In genomic region chr14:74620923-74621322, GRCh38 we compare ENCODE assay signal across 20 cellular contexts. TPM values are rescaled to one million over a fixed set of nuclear protein-coding genes. Genes with fewer than 3 reads are reported as not detected.
DNase-seq lines count a peak whose midpoint lies in the region; ATAC-seq, FAIRE-seq and TF ChIP-seq lines count a peak whose summit lies in the region.
"Had no signal": no experiment of that assay in that cellular context is flagged by ENCODE, and none has a peak within 500 bp of the region (broad histone marks: within the 10 kb centered on the region; RNA-seq: fewer than 3 reads in every experiment).

No MANE protein-coding gene starts in this region.

- H3K4me3 ChIP-seq in right atrium auricular region (no peak overlapping the region), K562 (no peak overlapping the region), lung (no peak overlapping the region), thoracic aorta (no peak overlapping the region), Caco-2 (ENCODE audit: low read depth, low read length) (no peak overlapping the region)
- H3K4me3 ChIP-seq: SK-N-MC had no signal

- BruUV-seq in K562 (replicated peaks; lab: Mats Ljungman, UMichigan) (no TSS peak), Caco-2 (replicated peaks; lab: Mats Ljungman, UMichigan) (no TSS peak)

- H3K9me3 Mint-ChIP-seq in Caco-2 (ENCODE audit: unreplicated experiment), result no peaks in the 10 kb centered on the region
- H3K9me3 Mint-ChIP-seq: activated naive CD8-positive, alpha-beta T cell treated with anti-CD3 and anti-CD28 coated beads, Interleukin-2, amount 50 U/mL, for 24 hours; activated T-cell treated with anti-CD3 and anti-CD28 coated beads, Interleukin-2, amount 50 U/mL, for 24 hours had no signal

- ATAC-seq in left ventricle myocardium superior (no peak), K562 (no peak), lung (ENCODE audit: insufficient read depth, low FRiP score) (no peak), thoracic aorta (ENCODE audit: insufficient number of reproducible peaks, low FRiP score, low read depth) (no peak), HG03280 (IDR thresholded peaks at IDR 0.05; ENCODE audit: unreplicated experiment) (no peak)

- H3K9me1 ChIP-seq in K562 (ENCODE audit: control insufficient read depth, insufficient read depth, low read length), result no peaks in the 10 kb centered on the region

- DNase-seq in right atrium auricular region (ENCODE audit: low spot score), result no peak
- DNase-seq in left ventricle myocardium superior, result no peak
- DNase-seq in K562 (ENCODE audit: extremely low read depth in 1 of 4, low spot score in 3 of 4), result no peak
- DNase-seq in lung (ENCODE audit: low spot score), result no peak
- no peak for DNase-seq in thoracic aorta (ENCODE audit: low spot score)
- no peak for DNase-seq in SIG-M5 treated with dmso at 0.1 percent for 504 hours (lab: John Stamatoyannopoulos, UW; ENCODE audit: unreplicated experiment)
- DNase-seq in Caco-2, result no peak
- DNase-seq: activated CD4-positive, alpha-beta T cell treated with anti-CD3 and anti-CD28 coated beads, Interleukin-2, amount 50 U/mL, for 1 hour; midbrain; NCI-H187 treated with DMSO at 0.1 percent for 48 hours; occipital lobe; small intestine had no signal

- in situ Hi-C loops in K562 (cut with MboI), result no loop called here

- no peak overlapping the region for H3K9ac ChIP-seq in K562 (ENCODE audit: insufficient read depth in 1 of 2, low read depth in 2 of 2, low read length in 2 of 2)

- no peaks in the 10 kb centered on the region for H3K79me2 ChIP-seq in K562 (ENCODE audit: control insufficient read depth, insufficient read depth, low read length)

- H4K20me1 ChIP-seq in K562 (replicated peaks; ENCODE audit: control insufficient read depth, insufficient read depth, low read length), result no peaks in the 10 kb centered on the region

- H3K4me1 ChIP-seq in right atrium auricular region (peaks cover 0 to 50% of the 10 kb centered on the region in 2 donors), K562 (replicated peaks in 1 of 2; ENCODE audit: control insufficient read depth in 2 of 2, insufficient read depth in 2 of 2, low read length in 2 of 2) (peaks cover 26 to 35% of the 10 kb centered on the region in 2 experiments), lung (ENCODE audit: control insufficient read depth in 2 of 2, insufficient read depth in 2 of 2, low read length in 2 of 2) (peaks cover 0 to 9% of the 10 kb centered on the region in 2 donors), thoracic aorta (ENCODE audit: control insufficient read depth in 1 of 2, low read depth in 2 of 2) (peaks cover 41 to 55% of the 10 kb centered on the region in 2 donors), Caco-2 (peaks cover 33% of the 10 kb centered on the region)

- peaks cover 1% of the 10 kb centered on the region for H3K27me3 Mint-ChIP-seq in Caco-2 (ENCODE audit: insufficient read depth, unreplicated experiment)

- H3K27me3 ChIP-seq in right atrium auricular region (no peaks in the 10 kb centered on the region), K562 (ENCODE audit: control insufficient read depth in 2 of 2, insufficient read depth in 2 of 2, low read length in 2 of 2) (no peaks in the 10 kb centered on the region), lung (ENCODE audit: control insufficient read depth, insufficient read depth) (no peaks in the 10 kb centered on the region), thoracic aorta (replicated peaks; ENCODE audit: insufficient read depth) (no peaks in the 10 kb centered on the region), Caco-2 (replicated peaks; ENCODE audit: control insufficient read depth, insufficient read depth, low read length) (no peaks in the 10 kb centered on the region)

- intact Hi-C loops in left ventricle myocardium superior (cut with micrococcal nuclease), result no loop called here
- intact Hi-C loops in K562 (cut with micrococcal nuclease), result no loop called here
- intact Hi-C loops in Caco-2 (cut with micrococcal nuclease; ENCODE audit: unreplicated experiment), result no loop called here

- H3K36me3 ChIP-seq in right atrium auricular region (no peaks in the 10 kb centered on the region), K562 (ENCODE audit: control insufficient read depth, insufficient read depth, low read length) (no peaks in the 10 kb centered on the region), lung (ENCODE audit: control insufficient read depth in 2 of 2, insufficient read depth in 2 of 2, low read length in 2 of 2) (no peaks in the 10 kb centered on the region), thoracic aorta (no peaks in the 10 kb centered on the region), Caco-2 (ENCODE audit: control insufficient read depth, insufficient read depth, low read length) (no peaks in the 10 kb centered on the region)

- H3K27ac Mint-ChIP-seq in Caco-2 (ENCODE audit: unreplicated experiment), result no peak overlapping the region

- CTCF ChIA-PET in K562 (lab: Yijun Ruan, JAX; ENCODE audit: low intra/inter-chr PET ratio) (no interaction called here), Caco-2 (lab: Charles Lee) (interaction anchor here (1.0 to 4.6 kb wide), 2 partner anchors 9 to 12 kb away, joined by 5 to 23 read pairs; partner anchors contain the start of gene LTBP2)

- H3K9me3 ChIP-seq in right atrium auricular region (no peaks in the 10 kb centered on the region), K562 (replicated peaks; ENCODE audit: control insufficient read depth, insufficient read depth, low read depth, low read length) (no peaks in the 10 kb centered on the region), lung (ENCODE audit: control insufficient read depth in 2 of 2, insufficient read depth in 1 of 2, low read length in 1 of 2) (no peaks in the 10 kb centered on the region), thoracic aorta (no peaks in the 10 kb centered on the region), Caco-2 (no peaks in the 10 kb centered on the region)

- peak overlapping the region; percentile 56 to 80 for H3K27ac ChIP-seq in right atrium auricular region
- H3K27ac ChIP-seq in K562 (ENCODE audit: extremely low read depth, low read depth, low read length), result no peak overlapping the region
- peak overlapping the region; percentile 6 to 22 for H3K27ac ChIP-seq in lung (ENCODE audit: low read depth in 1 of 2, low read length in 1 of 2)
- H3K27ac ChIP-seq in thoracic aorta, result peak overlapping the region; percentile 95 to 97
- H3K27ac ChIP-seq: SK-N-MC had no signal

- H2AFZ ChIP-seq in K562 (ENCODE audit: low read depth, low read length), result no peak overlapping the region

- TF ChIP-seq CTCF in right atrium auricular region (IDR thresholded peaks at IDR 0.05) (no peak), K562 (IDR thresholded peaks at IDR 0.05 in 2 of 3, conservative IDR thresholded peaks at IDR 0.05 in 1 of 3; ENCODE audit: insufficient read depth in 2 of 3, low read depth in 1 of 3, low read length in 3 of 3) (no peak), lung (IDR thresholded peaks at IDR 0.05; ENCODE audit: control extremely low read depth, extremely low read depth) (no peak), thoracic aorta (IDR thresholded peaks at IDR 0.05) (no peak), Caco-2 (IDR thresholded peaks at IDR 0.05; ENCODE audit: insufficient read depth in 1 of 2, low read depth in 1 of 2, low read length in 1 of 2, severe bottlenecking in 1 of 2, unreplicated experiment in 1 of 2) (no peak)

- FAIRE-seq in K562 (lab: Jason Lieb, UNC), result no peak
- FAIRE-seq: D721Med, GM18507, islet of Langerhans, small intestine, urothelium cell line had no signal

- 37% methylated on average over 3 of the region's 3 CpGs for WGBS in K562 (ENCODE audit: insufficient coverage, low coverage, missing lambda C conversion rate)
- WGBS in lung, 2 donors, result 96 to 98% methylated on average over 3 of the region's 3 CpGs

- TF ChIP-seq EP300 in K562 (IDR thresholded peaks at IDR 0.05; ENCODE audit: low read length), result no peak

- POLR2A ChIA-PET in K562 (lab: Yijun Ruan, JAX), result interaction anchor here (0.9 kb wide), 1 partner anchor 25 kb away, joined by 4 read pairs; no protein-coding TSS in a partner anchor
- POLR2A ChIA-PET in Caco-2 (lab: Charles Lee), result no interaction called here

- H3K4me1 Mint-ChIP-seq in Caco-2 (ENCODE audit: low read depth, unreplicated experiment), result peaks cover 16% of the 10 kb centered on the region

- peaks cover 5% of the 10 kb centered on the region for H3K36me3 Mint-ChIP-seq in Caco-2 (ENCODE audit: insufficient read depth, unreplicated experiment)

- H3K4me2 ChIP-seq in K562 (ENCODE audit: insufficient read depth, low read length), result no peak overlapping the region

- TF ChIP-seq RAD21 in K562 (CRISPR knock-in tag; conservative IDR thresholded peaks at IDR 0.05 in 1 of 2, IDR thresholded peaks at IDR 0.05 in 1 of 2), result no peak

- TF ChIP-seq POLR2A in K562 (conservative IDR thresholded peaks at IDR 0.05), result no peak

- H3K4me3 Mint-ChIP-seq in Caco-2 (ENCODE audit: unreplicated experiment), result no peak overlapping the region
- H3K4me3 Mint-ChIP-seq: activated naive CD8-positive, alpha-beta T cell treated with anti-CD3 and anti-CD28 coated beads, Interleukin-2, amount 50 U/mL, for 24 hours; activated T-cell treated with anti-CD3 and anti-CD28 coated beads, Interleukin-2, amount 50 U/mL, for 24 hours had no signal

RNA-seq across cellular contexts. Expression of gene LTBP2, which starts 8.9 kb away (rescaled TPM):
- 100 to 1,000 TPM in 1 of 2 donors, 10 to 100 TPM in 1; 32.1 to 102 TPM for total RNA-seq in right atrium auricular region
- total RNA-seq in left ventricle myocardium superior, result 16.0 TPM
- total RNA-seq in K562 (2011; cell fraction: chromatin; rRNA removed; ENCODE audit: low replicate concordance), result 0.25 and 0.35 TPM in 2 replicates
- total RNA-seq in K562 (2011; cell fraction: nucleolus; rRNA removed), result 0.66 and 0.83 TPM in 2 replicates
- 0.07 and 0.23 TPM in 2 replicates for total RNA-seq in K562 (2011; cell fraction: nucleoplasm; rRNA removed)
- 0.04 TPM in 1 of 2 replicates, not detected in the other for total RNA-seq in K562 (2014; rRNA removed)
- not detected in 2 replicates for total RNA-seq in K562 (2014; rRNA removed; fragmentation: Illumina TruSeq; extraction: Trizol)
- not detected in 2 replicates for total RNA-seq in K562 (2015; rRNA removed; fragmentation: Illumina TruSeq; extraction: Trizol)
- 0.18 and 0.20 TPM in 2 replicates for total RNA-seq in K562 (2021)
- polyA plus RNA-seq in K562 (2011; rRNA removed), result 0.03 and 0.07 TPM in 2 replicates
- polyA plus RNA-seq in K562 (2011; cell fraction: cytosol; rRNA removed), result 0.07 and 0.13 TPM in 2 replicates
- 0.34 and 0.46 TPM in 2 replicates for polyA plus RNA-seq in K562 (2011; cell fraction: nucleus; rRNA removed)
- 0.10 and 0.35 TPM in 2 replicates for polyA plus RNA-seq in K562 (2012)
- polyA plus RNA-seq in K562 (2014; fragmentation: Illumina TruSeq; extraction: Trizol), result 0.01 TPM in 1 of 2 replicates, not detected in the other
- polyA plus RNA-seq in K562 (2014; fragmentation: Nextera tagmentation; extraction: Ambion mirVana), result under 1 TPM; 0.03 to 0.04 TPM
- polyA plus RNA-seq in K562 (2014; rRNA removed), result under 0.01 TPM in 1 of 2 replicates, not detected in the other
- polyA minus RNA-seq in K562 (2011; rRNA and poly(A)+ RNA removed), result 0.04 and 0.06 TPM in 2 replicates
- not detected in 2 replicates for polyA minus RNA-seq in K562 (2011; cell fraction: cytosol; rRNA and poly(A)+ RNA removed)
- 0.44 and 0.54 TPM in 2 replicates for polyA minus RNA-seq in K562 (2011; cell fraction: nucleus; rRNA and poly(A)+ RNA removed)
- total RNA-seq in lung, result 10 to 100 TPM; 33.4 to 78.4 TPM
- 10 to 100 TPM; 13.2 to 18.2 TPM for polyA plus RNA-seq in lung
- 100 to 1,000 TPM; 674 to 973 TPM for total RNA-seq in thoracic aorta
- total RNA-seq in Caco-2 (2022), result 0.86 and 1.0 TPM in 2 replicates

Comparison
In these comparisons a context has a peak if more than half of its experiments do, and no peak if none do; other contexts are left out.
1. RNA of gene LTBP2, which starts 8.9 kb away (total RNA-seq): 674 to 973 TPM in thoracic aorta; 32.1 to 102 TPM in right atrium auricular region, 33.4 to 78.4 TPM in lung, 16.0 TPM in left ventricle myocardium superior (single experiment), 0.86 to 1.0 TPM in Caco-2 and 0.04 to 0.83 TPM in K562; every median in the first group is over 4 times any median in the second.